1 cellular context compared by ENCODE assay signal in genomic region chr12:116735951-116736599, GRCh38.
TF ChIP-seq lines count a peak whose summit lies in the region.

No MANE protein-coding gene starts in this region.

TF ChIP-seq in HepG2, 621 proteins besides CTCF, POLR2A, EP300 and RAD21 (continued from another document and continues in another):
- no peak for TF ChIP-seq PATZ1 (CRISPR knock-in tag; IDR thresholded peaks at IDR 0.05)
- TF ChIP-seq HNF4A (CRISPR knock-in tag; IDR thresholded peaks at IDR 0.05) = 0 out of 2 replicates have a peak, but pooled peaks have one; percentile 18
- TF ChIP-seq DZIP1 (CRISPR knock-in tag; IDR thresholded peaks at IDR 0.05) = no peak
- peak; percentile 60 for TF ChIP-seq SKI (IDR thresholded peaks at IDR 0.05; ENCODE audit: partially characterized antibody)
- TF ChIP-seq ETV5 (CRISPR knock-in tag; IDR thresholded peaks at IDR 0.05; ENCODE audit: borderline replicate concordance) = peak; percentile 19; the same call in 1 of the 2 replicates
- TF ChIP-seq PHB2 (IDR thresholded peaks at IDR 0.05; ENCODE audit: partially characterized antibody) = no peak
- no peak for TF ChIP-seq ZMAT5 (CRISPR knock-in tag; IDR thresholded peaks at IDR 0.05; ENCODE audit: borderline replicate concordance, low read depth)
- no peak for TF ChIP-seq ZFP37 (CRISPR knock-in tag; IDR thresholded peaks at IDR 0.05; ENCODE audit: borderline replicate concordance)
- TF ChIP-seq ZNF296 (CRISPR knock-in tag; conservative IDR thresholded peaks at IDR 0.05) = no peak
- TF ChIP-seq ZNF576 (CRISPR knock-in tag; IDR thresholded peaks at IDR 0.05) = no peak
- peak; percentile 28; the same call in 1 of the 2 replicates for TF ChIP-seq FOXK1 (CRISPR knock-in tag; IDR thresholded peaks at IDR 0.05; ENCODE audit: borderline replicate concordance, low read depth)
- TF ChIP-seq ATF7-NPFF (CRISPR knock-in tag; IDR thresholded peaks at IDR 0.05; ENCODE audit: low read depth) = no peak
- TF ChIP-seq ZBTB1 (CRISPR knock-in tag; IDR thresholded peaks at IDR 0.05; ENCODE audit: borderline replicate concordance) = no peak
- no peak for TF ChIP-seq HOMEZ (CRISPR knock-in tag; IDR thresholded peaks at IDR 0.05; ENCODE audit: low read depth)
- peak; percentile 62; the same call in 1 of the 2 replicates for TF ChIP-seq TBX2 (CRISPR knock-in tag; IDR thresholded peaks at IDR 0.05; ENCODE audit: borderline replicate concordance)
- TF ChIP-seq ZNF441 (CRISPR knock-in tag; IDR thresholded peaks at IDR 0.05; ENCODE audit: borderline replicate concordance) = no peak
- 0 out of 2 replicates have a peak, but pooled peaks have one; percentile 30 for TF ChIP-seq ZNF331 (CRISPR knock-in tag; IDR thresholded peaks at IDR 0.05)
- peak; percentile 30 for TF ChIP-seq XRCC5 (optimal IDR thresholded peaks at IDR 0.05; ENCODE audit: low read length)
- no peak for TF ChIP-seq ZNF326 (CRISPR knock-in tag; IDR thresholded peaks at IDR 0.05; ENCODE audit: borderline replicate concordance)
- no peak for TF ChIP-seq ZNF18 (CRISPR knock-in tag; IDR thresholded peaks at IDR 0.05; ENCODE audit: insufficient replicate concordance)
- peak; percentile 60; the same call in 1 of the 2 replicates for TF ChIP-seq RXRB (CRISPR knock-in tag; IDR thresholded peaks at IDR 0.05; ENCODE audit: borderline replicate concordance)
- TF ChIP-seq TGIF2 (CRISPR knock-in tag; IDR thresholded peaks at IDR 0.05) = no peak
- TF ChIP-seq DPF2 (CRISPR knock-in tag; IDR thresholded peaks at IDR 0.05; ENCODE audit: borderline replicate concordance, low read depth) = no peak
- TF ChIP-seq ZNF800 (CRISPR knock-in tag; IDR thresholded peaks at IDR 0.05) = no peak
- TF ChIP-seq TBP (CRISPR knock-in tag; IDR thresholded peaks at IDR 0.05) = no peak
- no peak for TF ChIP-seq ZFP36 (IDR thresholded peaks at IDR 0.05; ENCODE audit: borderline replicate concordance, low read depth, low read length, partially characterized antibody)
- TF ChIP-seq ARID4A (CRISPR knock-in tag; IDR thresholded peaks at IDR 0.05; ENCODE audit: borderline replicate concordance) = no peak
- no peak for TF ChIP-seq MAZ (IDR thresholded peaks at IDR 0.05; ENCODE audit: borderline replicate concordance, low read depth, low read length)
- TF ChIP-seq MAZ (CRISPR knock-in tag; IDR thresholded peaks at IDR 0.05; ENCODE audit: low read depth) = no peak
- TF ChIP-seq ZNF788 (CRISPR knock-in tag; IDR thresholded peaks at IDR 0.05; ENCODE audit: borderline replicate concordance) = no peak
- TF ChIP-seq USF2 (IDR thresholded peaks at IDR 0.05; ENCODE audit: low read depth, low read length) = peak; percentile 59
- TF ChIP-seq USF2 (CRISPR knock-in tag; IDR thresholded peaks at IDR 0.05; ENCODE audit: borderline replicate concordance) = peak; percentile 66; the same call in 1 of the 2 replicates
- no peak for TF ChIP-seq ZNF589 (CRISPR knock-in tag; conservative IDR thresholded peaks at IDR 0.05)
- TF ChIP-seq MED13 (CRISPR knock-in tag; IDR thresholded peaks at IDR 0.05) = no peak
- no peak for TF ChIP-seq ZNF282 (IDR thresholded peaks at IDR 0.05; ENCODE audit: partially characterized antibody)
- TF ChIP-seq HNRNPLL (IDR thresholded peaks at IDR 0.05; ENCODE audit: low read depth, low read length, poor library complexity, severe bottlenecking) = no peak
- TF ChIP-seq SOX13 (IDR thresholded peaks at IDR 0.05) = 0 out of 2 replicates have a peak, but pooled peaks have one; percentile 41
- TF ChIP-seq SOX13 (CRISPR knock-in tag; conservative IDR thresholded peaks at IDR 0.05 in 1 of 2, IDR thresholded peaks at IDR 0.05 in 1 of 2) = peak in 1 of 2 experiments; percentile 86; a peak in 2 of 4 replicates
- TF ChIP-seq ZNF883 (CRISPR knock-in tag; IDR thresholded peaks at IDR 0.05; ENCODE audit: not compliant biosample characterization) = no peak
- TF ChIP-seq HMG20A (CRISPR knock-in tag; IDR thresholded peaks at IDR 0.05; ENCODE audit: borderline replicate concordance) = peak; percentile 47; the same call in 1 of the 2 replicates
- TF ChIP-seq ZXDC (CRISPR knock-in tag; IDR thresholded peaks at IDR 0.05) = no peak
